Comparison of ENCODE assay signal across 1 cellular context in genomic region chr16:74695450-74696422, GRCh38.
TF ChIP-seq lines count a peak whose summit lies in the region.

No MANE protein-coding gene starts in this region.

TF ChIP-seq in HepG2, 621 proteins besides CTCF, POLR2A, EP300 and RAD21 (continued from another document and continues in another):
- TF ChIP-seq MNT (IDR thresholded peaks at IDR 0.05) (0 out of 2 replicates have a peak, but pooled peaks have one; percentile 17), NFKBIZ (CRISPR knock-in tag; IDR thresholded peaks at IDR 0.05) (peak; percentile 86; the same call in 1 of the 2 replicates), ZSCAN29 (CRISPR knock-in tag; conservative IDR thresholded peaks at IDR 0.05) (no peak), ZNF431 (CRISPR knock-in tag; IDR thresholded peaks at IDR 0.05; ENCODE audit: borderline replicate concordance, low read depth) (0 out of 2 replicates have a peak, but pooled peaks have one; percentile 29), ZFP36L1 (CRISPR knock-in tag; IDR thresholded peaks at IDR 0.05) (no peak; the same call in 1 of the 2 replicates), BCLAF1 (IDR thresholded peaks at IDR 0.05) (no peak), HCFC1 (IDR thresholded peaks at IDR 0.05; ENCODE audit: low read depth, low read length) (peak; percentile 97), TCF7 (IDR thresholded peaks at IDR 0.05; ENCODE audit: low read depth) (no peak), PRDM4 (CRISPR knock-in tag; IDR thresholded peaks at IDR 0.05; ENCODE audit: borderline replicate concordance) (no peak), NCOA1 (CRISPR knock-in tag; IDR thresholded peaks at IDR 0.05) (no peak), SAFB2 (CRISPR knock-in tag; IDR thresholded peaks at IDR 0.05; ENCODE audit: borderline replicate concordance, low read depth) (no peak; the same call in 1 of the 2 replicates), RBFOX2 (IDR thresholded peaks at IDR 0.05; ENCODE audit: low read depth, low read length) (peak; percentile 37; the same call in 1 of the 2 replicates), ATF2 (CRISPR knock-in tag; IDR thresholded peaks at IDR 0.05) (0 out of 2 replicates have a peak, but pooled peaks have one; percentile 41), BRF2 (CRISPR knock-in tag; IDR thresholded peaks at IDR 0.05) (no peak), ZNF749 (CRISPR knock-in tag; IDR thresholded peaks at IDR 0.05; ENCODE audit: borderline replicate concordance) (no peak), CAMTA2 (CRISPR knock-in tag; IDR thresholded peaks at IDR 0.05; ENCODE audit: borderline replicate concordance) (no peak), ZNF30 (CRISPR knock-in tag; IDR thresholded peaks at IDR 0.05) (no peak), ELF1 (CRISPR knock-in tag; IDR thresholded peaks at IDR 0.05) (peak; percentile 75), GRHL1 (CRISPR knock-in tag; conservative IDR thresholded peaks at IDR 0.05) (no peak), CHCHD3 (CRISPR knock-in tag; IDR thresholded peaks at IDR 0.05) (no peak), PCBP1 (IDR thresholded peaks at IDR 0.05; ENCODE audit: borderline replicate concordance, low read depth, low read length) (no peak), SRF (IDR thresholded peaks at IDR 0.05; ENCODE audit: low read depth, low read length) (no peak), ZNF780A (CRISPR knock-in tag; IDR thresholded peaks at IDR 0.05) (no peak), ZNF710 (CRISPR knock-in tag; IDR thresholded peaks at IDR 0.05; ENCODE audit: borderline replicate concordance) (no peak), ZNF646 (CRISPR knock-in tag; IDR thresholded peaks at IDR 0.05) (no peak), MXD4 (CRISPR knock-in tag; IDR thresholded peaks at IDR 0.05) (0 out of 2 replicates have a peak, but pooled peaks have one; percentile 56), ZNF670 (CRISPR knock-in tag; IDR thresholded peaks at IDR 0.05; ENCODE audit: borderline replicate concordance) (no peak), RFX3 (CRISPR knock-in tag; IDR thresholded peaks at IDR 0.05) (no peak), SMAD1 (CRISPR knock-in tag; IDR thresholded peaks at IDR 0.05; ENCODE audit: borderline replicate concordance, low read depth) (no peak), NR0B2 (CRISPR knock-in tag; IDR thresholded peaks at IDR 0.05) (no peak), ZNF614 (CRISPR knock-in tag; IDR thresholded peaks at IDR 0.05; ENCODE audit: borderline replicate concordance) (peak; percentile 43; the same call in 1 of the 2 replicates), ZFP91 (CRISPR knock-in tag; IDR thresholded peaks at IDR 0.05; ENCODE audit: borderline replicate concordance) (peak; percentile 60)
